Comparison of ENCODE assay signal across 8 cellular contexts in the genomic region with DNA sequence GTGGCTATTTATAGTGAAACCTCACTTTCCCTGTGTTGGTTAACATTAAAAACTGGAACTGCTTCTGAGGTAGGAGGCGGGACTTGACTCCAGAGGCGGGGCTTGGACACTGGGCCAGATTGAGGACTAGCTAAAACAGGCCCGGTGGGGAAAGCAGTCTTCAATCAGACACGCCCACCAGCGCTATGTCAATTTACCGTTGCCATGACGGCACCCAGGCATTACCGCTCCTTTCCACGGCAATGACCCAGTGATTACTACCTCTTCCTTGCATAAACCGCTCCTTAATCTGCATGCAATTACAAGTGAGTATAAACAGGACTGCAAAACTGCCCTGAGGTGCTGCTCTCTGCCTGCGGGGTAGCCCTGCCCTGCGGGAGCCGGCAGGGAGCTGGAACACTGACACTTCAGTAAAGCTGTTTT. TPM values are rescaled to one million over a fixed set of nuclear protein-coding genes. Genes with fewer than 3 reads are reported as not detected.
DNase-seq lines count a peak whose midpoint lies in the region; ATAC-seq and TF ChIP-seq lines count a peak whose summit lies in the region.

No MANE protein-coding gene starts in this region.

- peaks cover 13% of the 10 kb centered on the region for H4K20me1 ChIP-seq in neural progenitor cell (ENCODE audit: low read depth)

- H2AFZ ChIP-seq in neural progenitor cell (replicated peaks) = no peak overlapping the region

- H3K27me3 ChIP-seq in neural progenitor cell = no peaks in the 10 kb centered on the region

- H3K9ac ChIP-seq in neural progenitor cell = no peak overlapping the region

- no peak overlapping the region for H3K27ac ChIP-seq in neural progenitor cell

- H3K36me3 ChIP-seq in neural progenitor cell = no peaks in the 10 kb centered on the region

- ATAC-seq in HG03175 (IDR thresholded peaks at IDR 0.05; ENCODE audit: unreplicated experiment) (peak; percentile 49), GM18519 (IDR thresholded peaks at IDR 0.05; ENCODE audit: low FRiP score, unreplicated experiment) (no peak)

- no peaks in the 10 kb centered on the region for H3K79me2 ChIP-seq in neural progenitor cell (ENCODE audit: low read depth)

- TF ChIP-seq CTCF in AG09319 (IDR thresholded peaks at IDR 0.05; ENCODE audit: low read depth, low read length) (peak; percentile 2; the same call in 1 of the 2 replicates), neural progenitor cell (IDR thresholded peaks at IDR 0.05) (no peak), type B pancreatic cell (conservative IDR thresholded peaks at IDR 0.05) (no peak)

- H3K36me3 Mint-ChIP-seq in neural progenitor cell (no peaks in the 10 kb centered on the region), type B pancreatic cell (peaks cover 3% of the 10 kb centered on the region)

- no peaks in the 10 kb centered on the region for H3F3A ChIP-seq in neural progenitor cell (ENCODE audit: low read depth)

- H3K4me3 Mint-ChIP-seq in neural progenitor cell = peak overlapping the region; percentile 71
- H3K4me3 Mint-ChIP-seq in type B pancreatic cell = peak overlapping the region; percentile 64

- no peak overlapping the region for H3K4me2 ChIP-seq in neural progenitor cell

- peaks cover 8% of the 10 kb centered on the region for H3K4me1 ChIP-seq in neural progenitor cell

- H3K27me3 Mint-ChIP-seq in neural progenitor cell (ENCODE audit: insufficient read depth, low read depth) = peaks cover 15% of the 10 kb centered on the region
- H3K27me3 Mint-ChIP-seq in type B pancreatic cell = no peaks in the 10 kb centered on the region

- H3K4me1 Mint-ChIP-seq in neural progenitor cell (peaks cover 69% of the 10 kb centered on the region), type B pancreatic cell (ENCODE audit: unreplicated experiment) (peaks cover 42% of the 10 kb centered on the region)

- DNase-seq in AG09319 (ENCODE audit: extremely low read depth, low read depth) = peak; percentile 92
- peak; percentile 96 for DNase-seq in NCI-H82 (lab: John Stamatoyannopoulos, UW)
- peak; percentile 24 for DNase-seq in activated T-cell treated with anti-CD3 and anti-CD28 coated beads for 24 hours (ENCODE audit: low read depth)
- DNase-seq in fibroblast of the conjunctiva (ENCODE audit: low read depth) = peak; percentile 95
- peak; percentile 84 for DNase-seq in neural progenitor cell (ENCODE audit: low spot score)
- no peak for DNase-seq in type B pancreatic cell (ENCODE audit: extremely low spot score, unreplicated experiment)

- H3K9me3 Mint-ChIP-seq in neural progenitor cell (peaks cover 2% of the 10 kb centered on the region), type B pancreatic cell (no peaks in the 10 kb centered on the region)

- H3K9me3 ChIP-seq in neural progenitor cell (ENCODE audit: low read depth) = no peaks in the 10 kb centered on the region

- H3K4me3 ChIP-seq in neural progenitor cell = no peak overlapping the region

- peak overlapping the region; percentile 79 for H3K27ac Mint-ChIP-seq in neural progenitor cell
- H3K27ac Mint-ChIP-seq in type B pancreatic cell = peak overlapping the region; percentile 82

RNA-seq across cellular contexts. Expression of a gene that starts 35.3 kb away (rescaled TPM):
- 18.9 and 40.7 TPM in 2 replicates for total RNA-seq in neural progenitor cell (ENCODE audit: low replicate concordance)
- 53.8 and 73.2 TPM in 2 replicates for total RNA-seq in type B pancreatic cell (ENCODE audit: low replicate concordance)
